ENCODE assay signal across 8 cellular contexts in the genomic region with DNA sequence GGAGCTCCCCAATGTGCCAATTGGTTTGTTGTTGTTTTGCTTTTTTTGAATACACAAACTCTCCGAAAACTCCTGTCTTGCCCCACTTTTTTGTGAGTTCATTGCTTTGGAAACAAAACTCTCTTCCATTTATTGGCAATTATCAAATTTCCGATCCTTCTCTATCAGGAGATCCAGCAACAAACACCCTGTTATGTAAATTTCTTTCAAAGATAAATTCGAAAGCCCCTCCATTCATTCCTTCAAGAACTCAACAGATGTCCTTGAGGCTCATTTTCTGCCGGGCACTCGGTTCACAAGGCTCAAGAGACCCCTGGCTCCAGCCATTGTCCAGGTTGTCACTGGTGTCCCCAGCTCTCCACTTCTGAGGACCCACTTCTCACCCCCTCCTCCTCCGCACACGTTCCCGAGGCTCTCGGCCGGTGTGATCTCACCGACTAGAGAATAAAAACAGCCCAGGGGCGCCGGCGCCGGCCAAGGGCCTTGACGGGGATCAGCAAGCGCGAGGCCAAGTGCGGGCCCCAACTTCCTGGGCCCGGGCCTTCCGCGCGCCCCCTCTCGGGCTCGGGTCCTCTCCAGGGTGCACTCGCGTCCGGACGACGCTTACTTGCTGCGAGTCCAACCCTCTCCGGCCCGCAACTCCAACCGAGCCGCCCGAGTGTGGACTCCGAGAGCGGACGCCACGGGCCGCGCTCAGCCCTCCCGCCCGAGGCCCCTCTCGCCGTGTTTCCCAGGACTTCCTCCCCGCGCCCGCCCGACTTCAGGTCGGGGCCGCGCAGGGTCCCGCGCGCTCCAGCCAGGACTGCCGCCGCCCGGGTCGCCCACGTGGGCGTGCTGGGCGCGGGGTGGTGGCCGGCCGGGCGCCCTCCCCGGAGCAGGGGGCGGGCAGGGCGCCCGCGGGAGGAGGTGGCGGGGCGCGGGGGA. TPM values are rescaled to one million over a fixed set of nuclear protein-coding genes. Genes with fewer than 3 reads are reported as not detected.
DNase-seq lines count a peak whose midpoint lies in the region; ATAC-seq, FAIRE-seq and TF ChIP-seq lines count a peak whose summit lies in the region.

No MANE protein-coding gene starts in this region.

- peak in 1 of 2 experiments; percentile 7; a peak in 1 of 4 replicates for TF ChIP-seq RAD21 in K562 (CRISPR knock-in tag; conservative IDR thresholded peaks at IDR 0.05 in 1 of 2, IDR thresholded peaks at IDR 0.05 in 1 of 2)

- H3K9me1 ChIP-seq in K562 (ENCODE audit: control insufficient read depth, insufficient read depth, low read length): no peaks in the 10 kb centered on the region

- H2AFZ ChIP-seq in OCI-LY7 (ENCODE audit: low read length) (peak overlapping the region; percentile 70), K562 (ENCODE audit: low read depth, low read length) (peak overlapping the region; percentile 88)

- in situ Hi-C loops in G401 (cut with HindIII; ENCODE audit: low sequenced_read_pairs) (no loop called here), K562 (cut with MboI) (no loop called here)

- no peak for FAIRE-seq in K562 (lab: Jason Lieb, UNC)

- H3K79me2 ChIP-seq in OCI-LY7 (ENCODE audit: insufficient read depth, low read depth, low read length) (peaks cover 39% of the 10 kb centered on the region), K562 (ENCODE audit: control insufficient read depth, insufficient read depth, low read length) (peaks cover 39% of the 10 kb centered on the region)

- peaks cover 54% of the 10 kb centered on the region for H3K4me1 Mint-ChIP-seq in stimulated activated effector memory CD8-positive, alpha-beta T cell treated with anti-CD3 and anti-CD28 coated beads, Interleukin-12 subunit alpha, Interleukin-12 subunit beta, amount 100 ng/mL, for 72 hours

- TF ChIP-seq CTCF in OCI-LY7 (conservative IDR thresholded peaks at IDR 0.05; ENCODE audit: low read length) (no peak), K562 (IDR thresholded peaks at IDR 0.05 in 2 of 3, conservative IDR thresholded peaks at IDR 0.05 in 1 of 3; ENCODE audit: insufficient read depth in 2 of 3, low read depth in 1 of 3, low read length in 3 of 3) (peak in 1 of 3 experiments; percentile 17; a peak in 1 of 6 replicates)

- H3K27ac Mint-ChIP-seq in stimulated activated effector memory CD8-positive, alpha-beta T cell treated with anti-CD3 and anti-CD28 coated beads, Interleukin-12 subunit alpha, Interleukin-12 subunit beta, amount 100 ng/mL, for 72 hours: no peak overlapping the region

- peak; percentile 46 for ATAC-seq in K562
- ATAC-seq in stimulated activated effector memory CD8-positive, alpha-beta T cell treated with anti-CD3 and anti-CD28 coated beads, Interleukin-12 subunit alpha, Interleukin-12 subunit beta, amount 100 ng/mL, for 72 hours: peak; percentile 9

- H3K9me3 ChIP-seq in OCI-LY7 (ENCODE audit: low read length): no peaks in the 10 kb centered on the region
- H3K9me3 ChIP-seq in K562 (replicated peaks; ENCODE audit: control insufficient read depth, insufficient read depth, low read depth, low read length): no peaks in the 10 kb centered on the region

- H3K4me2 ChIP-seq in OCI-LY7 (ENCODE audit: low read length) (peak overlapping the region; percentile 96), K562 (ENCODE audit: insufficient read depth, low read length) (peak overlapping the region; percentile 73)

- DNase-seq in G401 (ENCODE audit: low spot score): peak; percentile 12
- peak; percentile 87 for DNase-seq in H7
- no peak for DNase-seq in OCI-LY7 (ENCODE audit: low spot score)
- DNase-seq in K562 (ENCODE audit: extremely low read depth in 1 of 4, low spot score in 3 of 4): peak; percentile 62 to 96 (median 86)
- DNase-seq in islet precursor cell: peak; percentile 87
- peak in 1 of 2 donors; percentile 77 for DNase-seq in stimulated activated effector memory CD8-positive, alpha-beta T cell treated with anti-CD3 and anti-CD28 coated beads, Interleukin-12 subunit alpha, Interleukin-12 subunit beta, amount 100 ng/mL, for 72 hours (ENCODE audit: low spot score in 2 of 2)
- no peak for DNase-seq in MV-4-11 (lab: John Stamatoyannopoulos, UW)
- DNase-seq in cerebellar nuclear complex (lab: John Stamatoyannopoulos, UW): no peak

- BruUV-seq in OCI-LY7 (replicated peaks; lab: Mats Ljungman, UMichigan) (TSS peak; percentile 60), K562 (replicated peaks; lab: Mats Ljungman, UMichigan) (TSS peak; percentile 90)

- no peaks in the 10 kb centered on the region for H3K9me2 ChIP-seq in OCI-LY7 (ENCODE audit: insufficient read depth, low read length)

- H3K36me3 ChIP-seq in H7 (replicated peaks; ENCODE audit: control insufficient read depth, insufficient read depth, low read length) (no peaks in the 10 kb centered on the region; the same call in 1 of the 2 replicates), OCI-LY7 (ENCODE audit: insufficient read depth, low read length) (peaks cover 14% of the 10 kb centered on the region; the same call in 1 of the 2 replicates), K562 (ENCODE audit: control insufficient read depth, insufficient read depth, low read length) (peaks cover 6% of the 10 kb centered on the region)

- peaks cover 24% of the 10 kb centered on the region; the same call in 1 of the 2 replicates for H4K20me1 ChIP-seq in OCI-LY7 (ENCODE audit: insufficient read depth, low read length)
- no peaks in the 10 kb centered on the region for H4K20me1 ChIP-seq in K562 (replicated peaks; ENCODE audit: control insufficient read depth, insufficient read depth, low read length)

- H3K27ac ChIP-seq in OCI-LY7 (ENCODE audit: low read depth, low read length, poor library complexity, severe bottlenecking) (peak overlapping the region; percentile 76), K562 (ENCODE audit: extremely low read depth, low read depth, low read length) (peak overlapping the region; percentile 79)

- CTCF ChIA-PET in OCI-LY7 (lab: Charles Lee; ENCODE audit: unreplicated experiment): no interaction called here
- CTCF ChIA-PET in K562 (lab: Yijun Ruan, JAX; ENCODE audit: low intra/inter-chr PET ratio): interaction anchor here (0.6 kb wide), 1 partner anchor 175 kb away, joined by 3 read pairs; no protein-coding TSS in a partner anchor

- H3K4me3 Mint-ChIP-seq in stimulated activated effector memory CD8-positive, alpha-beta T cell treated with anti-CD3 and anti-CD28 coated beads, Interleukin-12 subunit alpha, Interleukin-12 subunit beta, amount 100 ng/mL, for 72 hours: peak overlapping the region; percentile 96

- H3K4me1 ChIP-seq in OCI-LY7 (ENCODE audit: insufficient read depth, low read length, poor library complexity, severe bottlenecking): peaks cover 26% of the 10 kb centered on the region
- H3K4me1 ChIP-seq in K562 (replicated peaks in 1 of 2; ENCODE audit: control insufficient read depth in 2 of 2, insufficient read depth in 2 of 2, low read length in 2 of 2): peaks cover 37 to 41% of the 10 kb centered on the region in 2 experiments

- intact Hi-C loops in OCI-LY7 (cut with micrococcal nuclease; ENCODE audit: unreplicated experiment): loop anchor here (5.0 kb wide), 2 partner anchors 118 to 192 kb away; no protein-coding TSS in a partner anchor
- intact Hi-C loops in K562 (cut with micrococcal nuclease): loop anchor here (2.0 to 10.0 kb wide), 3 partner anchors 34 to 187 kb away; partner anchors contain the start of genes AAGAB and IQCH

- peaks cover 15% of the 10 kb centered on the region for H3K36me3 Mint-ChIP-seq in stimulated activated effector memory CD8-positive, alpha-beta T cell treated with anti-CD3 and anti-CD28 coated beads, Interleukin-12 subunit alpha, Interleukin-12 subunit beta, amount 100 ng/mL, for 72 hours

- H3K27me3 ChIP-seq in H7 (ENCODE audit: control insufficient read depth, insufficient read depth, low read length): peaks cover 10% of the 10 kb centered on the region; the same call in 1 of the 2 replicates
- no peaks in the 10 kb centered on the region for H3K27me3 ChIP-seq in K562 (ENCODE audit: control insufficient read depth in 2 of 2, insufficient read depth in 2 of 2, low read length in 2 of 2)

- H3K9ac ChIP-seq in K562 (ENCODE audit: insufficient read depth in 1 of 2, low read depth in 2 of 2, low read length in 2 of 2): peak overlapping the region; percentile 78 to 94

- TF ChIP-seq POLR2A in K562 (conservative IDR thresholded peaks at IDR 0.05): peak; percentile 37; the same call in 1 of the 2 replicates

- WGBS in K562 (ENCODE audit: insufficient coverage, low coverage, missing lambda C conversion rate): 1% methylated on average over 50 of the region's 75 CpGs

- H3K4me3 ChIP-seq in H7 (ENCODE audit: insufficient read depth, low read depth, low read length) (peak overlapping the region; percentile 96), OCI-LY7 (ENCODE audit: low read depth, low read length, poor library complexity, severe bottlenecking) (peak overlapping the region; percentile 100), K562 (peak overlapping the region; percentile 79)

- 0 out of 2 replicates have a peak, but pooled peaks have one; percentile 2 for TF ChIP-seq EP300 in K562 (IDR thresholded peaks at IDR 0.05; ENCODE audit: low read length)

- POLR2A ChIA-PET in OCI-LY7 (lab: Charles Lee): interaction anchor here (0.7 to 1.0 kb wide), 2 partner anchors 11 to 64 kb away, joined by 3 read pairs; no protein-coding TSS in a partner anchor
- POLR2A ChIA-PET in K562 (lab: Yijun Ruan, JAX): interaction anchor here (0.6 to 2.7 kb wide), 14 partner anchors 9 to 403 kb away, joined by 3 to 11 read pairs (median 3); no protein-coding TSS in a partner anchor

- H3K9me3 Mint-ChIP-seq in stimulated activated effector memory CD8-positive, alpha-beta T cell treated with anti-CD3 and anti-CD28 coated beads, Interleukin-12 subunit alpha, Interleukin-12 subunit beta, amount 100 ng/mL, for 72 hours: no peaks in the 10 kb centered on the region

RNA-seq across cellular contexts. Expression of gene SMAD3, which starts 0.5 kb away (rescaled TPM):
- 11.1 and 21.9 TPM in 2 replicates for total RNA-seq in G401 (2014; rRNA removed; shearing (Covaris generic))
- total RNA-seq in H7 (2014; rRNA removed; shearing (Covaris generic)): 29.2 and 30.8 TPM in 2 replicates
- total RNA-seq in OCI-LY7 (2014; rRNA removed; shearing (Covaris generic)): 32.8 and 41.2 TPM in 2 replicates
- total RNA-seq in OCI-LY7 (2022) (77.8 and 84.5 TPM in 2 replicates), K562 (2014; rRNA removed) (11.1 and 11.9 TPM in 2 replicates), K562 (2014; rRNA removed; fragmentation: Illumina TruSeq; extraction: Trizol) (9.2 and 11.0 TPM in 2 replicates), K562 (2015; rRNA removed; fragmentation: Illumina TruSeq; extraction: Trizol) (9.1 and 9.6 TPM in 2 replicates), K562 (2021) (24.3 and 30.1 TPM in 2 replicates)
- total RNA-seq in K562 (2011; cell fraction: chromatin; rRNA removed; ENCODE audit: low replicate concordance): 61.6 and 88.8 TPM in 2 replicates
- 33.5 and 35.9 TPM in 2 replicates for total RNA-seq in K562 (2011; cell fraction: nucleolus; rRNA removed)
- total RNA-seq in K562 (2011; cell fraction: nucleoplasm; rRNA removed): 44.2 and 72.8 TPM in 2 replicates
- polyA plus RNA-seq in K562 (2011; rRNA removed) (14.6 and 22.6 TPM in 2 replicates), K562 (2014; fragmentation: Illumina TruSeq; extraction: Trizol) (34.7 and 39.2 TPM in 2 replicates), K562 (2014; fragmentation: Nextera tagmentation; extraction: Ambion mirVana) (1 to 10 TPM; 4.3 to 5.0 TPM), K562 (2014; rRNA removed) (13.3 and 14.3 TPM in 2 replicates)
- polyA plus RNA-seq in K562 (2011; cell fraction: cytosol; rRNA removed): 11.5 and 14.8 TPM in 2 replicates
- polyA plus RNA-seq in K562 (2011; cell fraction: nucleus; rRNA removed): 52.1 and 90.9 TPM in 2 replicates
- polyA plus RNA-seq in K562 (2012): 17.9 and 20.7 TPM in 2 replicates
- 14.9 and 15.1 TPM in 2 replicates for polyA minus RNA-seq in K562 (2011; rRNA and poly(A)+ RNA removed)
- 15.1 and 16.3 TPM in 2 replicates for polyA minus RNA-seq in K562 (2011; cell fraction: cytosol; rRNA and poly(A)+ RNA removed)
- polyA minus RNA-seq in K562 (2011; cell fraction: nucleus; rRNA and poly(A)+ RNA removed): 12.7 and 18.8 TPM in 2 replicates

Comparison
In these comparisons a context has a peak if more than half of its experiments do, and no peak if none do; other contexts are left out.
1. DNase-seq: peak in G401 (single experiment), H7 (single experiment), K562 (4 of 4) and islet precursor cell (single experiment); none in OCI-LY7 (single experiment), MV-4-11 (single experiment) and cerebellar nuclear complex (0 of 2).
2. Peak in every context shown above with its lines, with median percentiles within 50 percentile points of each other: H3K4me3 ChIP-seq.